8 cellular contexts compared by ENCODE assay signal in the genomic region with DNA sequence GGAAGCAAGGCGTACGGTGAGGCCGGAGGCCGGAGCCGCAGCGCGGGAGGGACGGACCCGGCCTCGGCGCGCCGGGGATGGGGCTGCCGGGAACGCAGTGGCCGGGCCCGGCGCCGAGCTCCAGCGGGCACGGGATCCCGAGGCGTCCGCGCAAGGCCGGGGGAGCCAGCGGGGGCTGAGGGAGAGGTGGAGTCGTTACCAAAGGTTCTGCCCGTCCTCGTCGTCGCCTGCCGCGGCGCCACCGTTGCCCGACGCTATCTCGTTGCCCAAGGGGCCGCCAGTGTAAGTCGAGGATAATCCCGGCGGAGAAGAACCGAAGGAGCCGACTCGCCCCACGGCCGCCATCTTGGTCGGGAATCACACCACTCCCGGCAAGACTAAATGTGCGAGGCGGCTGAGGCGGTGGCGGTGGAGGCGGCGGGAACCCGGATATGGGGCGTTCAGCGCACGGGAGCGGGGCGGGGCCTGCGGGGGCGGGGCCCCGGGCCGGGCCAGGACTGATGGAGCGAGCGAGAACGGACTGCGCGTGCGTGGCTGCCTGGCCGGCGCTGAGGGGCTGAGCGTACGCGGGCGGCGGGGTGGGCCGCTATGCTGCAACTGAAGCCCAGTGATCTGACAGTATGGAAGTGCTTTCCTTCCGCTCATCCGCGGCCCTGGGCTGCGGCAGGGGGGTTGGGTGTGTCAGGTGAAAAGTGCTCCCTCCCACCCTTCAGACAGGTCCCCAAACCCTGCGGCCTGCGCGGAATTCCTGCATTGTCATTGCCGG. TPM values are rescaled to one million over a fixed set of nuclear protein-coding genes. Genes with fewer than 3 reads are reported as not detected.
DNase-seq lines count a peak whose midpoint lies in the region; ATAC-seq, FAIRE-seq and TF ChIP-seq lines count a peak whose summit lies in the region.

A gene (minus strand): TSS at position 433 of the 766 bp plus-strand sequence. CDS start 88 bp downstream, at position 345.

- peak within 1 kb of the TSS; percentile 39 for H2AFZ ChIP-seq in HepG2 (ENCODE audit: low read length)

- peaks cover 37% of the 10 kb centered on the region for H3K79me2 ChIP-seq in HepG2 (ENCODE audit: insufficient read depth, low read length)

- BruUV-seq in HepG2 (replicated peaks; lab: Mats Ljungman, UMichigan): no TSS peak

- FAIRE-seq in HepG2 (lab: Jason Lieb, UNC): no peak

- POLR2A ChIA-PET in HepG2 (lab: Yijun Ruan, JAX): interaction anchor here (1.0 to 1.4 kb wide), 5 partner anchors 9 to 114 kb away, joined by 3 to 7 read pairs (median 4); a partner anchor contains a TSS

- no peaks in the 10 kb centered on the region for H3K27me3 ChIP-seq in HepG2 (ENCODE audit: control insufficient read depth in 1 of 2, insufficient read depth in 2 of 2, low read length in 2 of 2)

- no peaks in the 10 kb centered on the region for H3K9me3 ChIP-seq in HepG2 (ENCODE audit: low read length)

- peak within 1 kb of the TSS; percentile 97 for H3K27ac ChIP-seq in HepG2 (ENCODE audit: extremely low read length, insufficient read depth, low read length)

- DNase-seq in CD1c-positive myeloid dendritic cell (ENCODE audit: extremely low spot score) (peak; percentile 97), NCI-H82 (lab: John Stamatoyannopoulos, UW) (peak; percentile 94), dermis blood vessel endothelial cell (peak; percentile 95), HepG2 (ENCODE audit: low spot score) (peak; percentile 80)
- peak; percentile 95 for DNase-seq in activated CD4-positive, alpha-beta T cell treated with anti-CD3 and anti-CD28 coated beads, Interleukin-2, amount 50 U/mL, for 48 hours
- peak; percentile 94 to 95 for DNase-seq in stimulated activated CD4-positive, alpha-beta T cell treated with anti-CD3 and anti-CD28 coated beads, Interleukin-2, amount 100 ng/mL, for 48 hours

- H3K4me3 ChIP-seq in HepG2 (replicated peaks in 1 of 3; ENCODE audit: insufficient read depth in 1 of 3, low read depth in 2 of 3, low read length in 3 of 3): peak within 1 kb of the TSS; percentile 90 to 99 (median 97)

- peak; percentile 76 to 93 for TF ChIP-seq POLR2A in HepG2 (IDR thresholded peaks at IDR 0.05; ENCODE audit: insufficient read depth in 1 of 2, low read depth in 2 of 2, low read length in 2 of 2)

- intact Hi-C loops in HepG2 (cut with micrococcal nuclease; ENCODE audit: unreplicated experiment): loop anchor here (1.0 to 10.0 kb wide), 4 partner anchors 8 to 246 kb away; a partner anchor contains a TSS

- CTCF ChIA-PET in HepG2 (lab: Yijun Ruan, JAX; ENCODE audit: low intra/inter-chr PET ratio, low total read pairs): no interaction called here

- peaks cover 11% of the 10 kb centered on the region; the same call in 1 of the 2 replicates for H4K20me1 ChIP-seq in HepG2 (ENCODE audit: insufficient read depth, low read length)

- peak; percentile 86 for ATAC-seq in GM19452 (IDR thresholded peaks at IDR 0.05; ENCODE audit: unreplicated experiment)
- ATAC-seq in HG03575 (IDR thresholded peaks at IDR 0.05; ENCODE audit: extremely low read depth, insufficient number of reproducible peaks, low FRiP score, unreplicated experiment): peak; percentile 54
- ATAC-seq in HepG2: peak; percentile 91

- H3K4me1 ChIP-seq in HepG2 (ENCODE audit: insufficient read depth, low read length): peaks cover 49% of the 10 kb centered on the region

- peak; percentile 12; the same call in 1 of the 2 replicates for TF ChIP-seq RAD21 in HepG2 (CRISPR knock-in tag; IDR thresholded peaks at IDR 0.05)

- no peak for TF ChIP-seq CTCF in HepG2 (CRISPR knock-in tag; IDR thresholded peaks at IDR 0.05)

- 0% methylated on average over 7 of the region's 88 CpGs for WGBS in HepG2 (ENCODE audit: low lambda C conversion rate)

- in situ Hi-C loops in HepG2 (cut with HindIII; ENCODE audit: extremely low pct_ligation_motif_present, low pct_unique_long_range_greater_than_20kb): no loop called here

- peak within 1 kb of the TSS; percentile 79 for H3K4me2 ChIP-seq in HepG2 (ENCODE audit: low read depth, low read length)

- peak within 1 kb of the TSS; percentile 98 for H3K9ac ChIP-seq in HepG2 (ENCODE audit: insufficient read depth, low read depth, low read length)

- TF ChIP-seq EP300 in HepG2 (IDR thresholded peaks at IDR 0.05; ENCODE audit: low read depth in 2 of 2, low read length in 2 of 2): no peak
- no peak for TF ChIP-seq EP300 in HepG2 (CRISPR knock-in tag; IDR thresholded peaks at IDR 0.05; ENCODE audit: borderline replicate concordance)

- peaks cover 4% of the 10 kb centered on the region in 2 experiments; a peak in 3 of 5 replicates for H3K36me3 ChIP-seq in HepG2 (replicated peaks in 1 of 2; ENCODE audit: control insufficient read depth in 1 of 2, insufficient read depth in 2 of 2, low read length in 2 of 2)

TF ChIP-seq in HepG2, 621 proteins besides CTCF, POLR2A, EP300 and RAD21 (continues in another document):
- TF ChIP-seq ZEB1 (IDR thresholded peaks at IDR 0.05; ENCODE audit: insufficient replicate concordance, low read depth) (peak; percentile 60), ZNF619 (CRISPR knock-in tag; IDR thresholded peaks at IDR 0.05) (no peak), ZNF7 (CRISPR knock-in tag; IDR thresholded peaks at IDR 0.05) (no peak), ZNF776 (CRISPR knock-in tag; IDR thresholded peaks at IDR 0.05) (peak; percentile 46; the same call in 1 of the 2 replicates), SYNCRIP (IDR thresholded peaks at IDR 0.05; ENCODE audit: insufficient read depth, low read depth, low read length) (no peak), FOXK2 (IDR thresholded peaks at IDR 0.05) (no peak), SMYD3 (CRISPR knock-in tag; IDR thresholded peaks at IDR 0.05) (no peak), AKAP8 (CRISPR knock-in tag; IDR thresholded peaks at IDR 0.05) (no peak), FOXA1 (IDR thresholded peaks at IDR 0.05) (no peak), FOXA1 (CRISPR knock-in tag; IDR thresholded peaks at IDR 0.05) (no peak)
- TF ChIP-seq, protein P1, sequence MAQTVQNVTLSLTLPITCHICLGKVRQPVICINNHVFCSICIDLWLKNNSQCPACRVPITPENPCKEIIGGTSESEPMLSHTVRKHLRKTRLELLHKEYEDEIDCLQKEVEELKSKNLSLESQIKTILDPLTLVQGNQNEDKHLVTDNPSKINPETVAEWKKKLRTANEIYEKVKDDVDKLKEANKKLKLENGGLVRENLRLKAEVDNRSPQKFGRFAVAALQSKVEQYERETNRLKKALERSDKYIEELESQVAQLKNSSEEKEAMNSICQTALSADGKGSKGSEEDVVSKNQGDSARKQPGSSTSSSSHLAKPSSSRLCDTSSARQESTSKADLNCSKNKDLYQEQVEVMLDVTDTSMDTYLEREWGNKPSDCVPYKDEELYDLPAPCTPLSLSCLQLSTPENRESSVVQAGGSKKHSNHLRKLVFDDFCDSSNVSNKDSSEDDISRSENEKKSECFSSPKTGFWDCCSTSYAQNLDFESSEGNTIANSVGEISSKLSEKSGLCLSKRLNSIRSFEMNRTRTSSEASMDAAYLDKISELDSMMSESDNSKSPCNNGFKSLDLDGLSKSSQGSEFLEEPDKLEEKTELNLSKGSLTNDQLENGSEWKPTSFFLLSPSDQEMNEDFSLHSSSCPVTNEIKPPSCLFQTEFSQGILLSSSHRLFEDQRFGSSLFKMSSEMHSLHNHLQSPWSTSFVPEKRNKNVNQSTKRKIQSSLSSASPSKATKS (CRISPR knock-in tag; IDR thresholded peaks at IDR 0.05): no peak
- TF ChIP-seq, protein P2, sequence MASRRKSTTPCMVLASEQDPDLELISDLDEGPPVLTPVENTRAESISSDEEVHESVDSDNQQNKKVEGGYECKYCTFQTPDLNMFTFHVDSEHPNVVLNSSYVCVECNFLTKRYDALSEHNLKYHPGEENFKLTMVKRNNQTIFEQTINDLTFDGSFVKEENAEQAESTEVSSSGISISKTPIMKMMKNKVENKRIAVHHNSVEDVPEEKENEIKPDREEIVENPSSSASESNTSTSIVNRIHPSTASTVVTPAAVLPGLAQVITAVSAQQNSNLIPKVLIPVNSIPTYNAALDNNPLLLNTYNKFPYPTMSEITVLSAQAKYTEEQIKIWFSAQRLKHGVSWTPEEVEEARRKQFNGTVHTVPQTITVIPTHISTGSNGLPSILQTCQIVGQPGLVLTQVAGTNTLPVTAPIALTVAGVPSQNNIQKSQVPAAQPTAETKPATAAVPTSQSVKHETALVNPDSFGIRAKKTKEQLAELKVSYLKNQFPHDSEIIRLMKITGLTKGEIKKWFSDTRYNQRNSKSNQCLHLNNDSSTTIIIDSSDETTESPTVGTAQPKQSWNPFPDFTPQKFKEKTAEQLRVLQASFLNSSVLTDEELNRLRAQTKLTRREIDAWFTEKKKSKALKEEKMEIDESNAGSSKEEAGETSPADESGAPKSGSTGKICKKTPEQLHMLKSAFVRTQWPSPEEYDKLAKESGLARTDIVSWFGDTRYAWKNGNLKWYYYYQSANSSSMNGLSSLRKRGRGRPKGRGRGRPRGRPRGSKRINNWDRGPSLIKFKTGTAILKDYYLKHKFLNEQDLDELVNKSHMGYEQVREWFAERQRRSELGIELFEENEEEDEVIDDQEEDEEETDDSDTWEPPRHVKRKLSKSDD (CRISPR knock-in tag; IDR thresholded peaks at IDR 0.05; ENCODE audit: low read depth): no peak; the same call in 1 of the 2 replicates

RNA-seq across cellular contexts. Expression of the gene that starts here (rescaled TPM):
- 49.0 and 70.5 TPM in 2 replicates for total RNA-seq in dermis blood vessel endothelial cell
- total RNA-seq in HepG2 (2016; rRNA removed; fragmentation: Illumina TruSeq; extraction: Trizol): 37.1 and 51.6 TPM in 2 replicates
- total RNA-seq in HepG2 (2016; cell fraction: cytosol; rRNA removed; fragmentation: Illumina TruSeq; extraction: Trizol; ENCODE audit: low read depth): 33.6 and 36.9 TPM in 2 replicates
- total RNA-seq in HepG2 (2016; cell fraction: insoluble cytoplasmic fraction; rRNA removed; fragmentation: Illumina TruSeq; extraction: Trizol): 39.2 and 45.8 TPM in 2 replicates
- total RNA-seq in HepG2 (2016; cell fraction: membrane; rRNA removed; fragmentation: Illumina TruSeq; extraction: Trizol): 14.4 and 17.4 TPM in 2 replicates
- 25.8 and 26.3 TPM in 2 replicates for total RNA-seq in HepG2 (2016; cell fraction: nucleus; rRNA removed; fragmentation: Illumina TruSeq; extraction: Trizol)
- 10.5 and 13.4 TPM in 2 replicates for polyA plus RNA-seq in HepG2 (2011; rRNA removed)
- polyA plus RNA-seq in HepG2 (2011; cell fraction: cytosol; rRNA removed): 6.3 and 7.7 TPM in 2 replicates
- polyA plus RNA-seq in HepG2 (2011; cell fraction: nucleus; rRNA removed): 5.8 and 6.5 TPM in 2 replicates
- polyA plus RNA-seq in HepG2 (2012): 18.4 and 21.5 TPM in 2 replicates
- polyA plus RNA-seq in HepG2 (2016; cell fraction: cytosol; fragmentation: Illumina TruSeq; extraction: Trizol; ENCODE audit: low read depth): 3.1 and 3.3 TPM in 2 replicates
- 48.8 and 52.8 TPM in 2 replicates for polyA plus RNA-seq in HepG2 (2016; cell fraction: insoluble cytoplasmic fraction; fragmentation: Illumina TruSeq; extraction: Trizol; ENCODE audit: low read depth)
- polyA plus RNA-seq in HepG2 (2016; cell fraction: membrane; fragmentation: Illumina TruSeq; extraction: Trizol; ENCODE audit: low read depth): 6.3 TPM in 2 replicates
- polyA plus RNA-seq in HepG2 (2016; cell fraction: nucleus; fragmentation: Illumina TruSeq; extraction: Trizol; ENCODE audit: insufficient read depth, low read depth): 23.4 and 26.9 TPM in 2 replicates
- 10.8 and 15.6 TPM in 2 replicates for polyA minus RNA-seq in HepG2 (2011; rRNA and poly(A)+ RNA removed; ENCODE audit: low replicate concordance)
- 8.9 and 10.4 TPM in 2 replicates for polyA minus RNA-seq in HepG2 (2011; cell fraction: cytosol; rRNA and poly(A)+ RNA removed)
- 26.1 and 27.7 TPM in 2 replicates for polyA minus RNA-seq in HepG2 (2011; cell fraction: nucleus; rRNA and poly(A)+ RNA removed)

Comparison
In these comparisons a context has a peak if more than half of its experiments do, and no peak if none do; other contexts are left out.
1. Peak in every context shown above with its lines: DNase-seq, ATAC-seq, H3K4me3 ChIP-seq and H3K27ac ChIP-seq.